In genomic region chr15:101804375-101804774, GRCh38 we compare ENCODE assay signal across 31 cellular contexts. TPM values are rescaled to one million over a fixed set of nuclear protein-coding genes. Genes with fewer than 3 reads are reported as not detected.
"Had no signal": no experiment of that assay in that cellular context is flagged by ENCODE, and none has a peak within 500 bp of the region (broad histone marks: within the 10 kb centered on the region; RNA-seq: fewer than 3 reads in every experiment).

No MANE protein-coding gene starts in this region.

- H3K27ac ChIP-seq: colonic mucosa, epithelial cell of prostate, esophagus squamous epithelium, gastrocnemius medialis, heart right ventricle, left lung, lower lobe of right lung had no signal

- H3K4me3 ChIP-seq: colonic mucosa, esophagus squamous epithelium, gastrocnemius medialis, heart right ventricle, left lung, lower lobe of right lung, mucosa of descending colon had no signal

- H3K36me3 ChIP-seq: colonic mucosa, esophagus squamous epithelium, gastrocnemius medialis, heart right ventricle, left lung, lower lobe of right lung had no signal

- ATAC-seq: effector memory CD8-positive, alpha-beta T cell; esophagus mucosa; gastrocnemius medialis; heart right ventricle; left cardiac atrium; left lung; left ventricle myocardium superior; lower lobe of right lung; mucosa of descending colon had no signal

- H3K9me3 ChIP-seq: colonic mucosa, esophagus squamous epithelium, gastrocnemius medialis, lower lobe of right lung, mucosa of descending colon had no signal

- H3K4me1 ChIP-seq: colonic mucosa, esophagus squamous epithelium, gastrocnemius medialis, heart right ventricle, left lung, lower lobe of right lung had no signal

- H3K27me3 ChIP-seq: colonic mucosa, gastrocnemius medialis had no signal

- DNase-seq: colonic mucosa; cortex of kidney; effector CD8-positive, alpha-beta T cell; effector memory CD8-positive, alpha-beta T cell; endodermal cell; erythroblast; esophagus squamous epithelium; foreskin fibroblast; foreskin melanocyte; gastrocnemius medialis; glutamatergic neuron; head of caudate nucleus; heart right ventricle; hippocampal formation; left cardiac atrium; left lung; left ventricle myocardium superior; lower lobe of right lung; mucosa of descending colon; naive B cell had no signal

RNA-seq across cellular contexts. Expression of gene OR4F6, which starts 1.1 kb away (rescaled TPM):
- total RNA-seq: colonic mucosa, dermis microvascular lymphatic vessel endothelial cell, endodermal cell, esophagus mucosa, esophagus squamous epithelium, gastrocnemius medialis, glomerular endothelial cell, heart right ventricle, kidney epithelial cell, left cardiac atrium, left lung, left ventricle myocardium superior, lower leg skin, lower lobe of right lung, lung microvascular endothelial cell, mesenteric fat pad, mesothelial cell of epicardium, mucosa of descending colon, myocyte had no signal
- polyA plus RNA-seq: heart right ventricle, keratinocyte had no signal

RNA-seq across cellular contexts. Expression of gene OR4F15, which starts 7.6 kb away (rescaled TPM):
- total RNA-seq: colonic mucosa, dermis microvascular lymphatic vessel endothelial cell, endodermal cell, esophagus mucosa, gastrocnemius medialis, glomerular endothelial cell, heart right ventricle, left cardiac atrium, left lung, left ventricle myocardium superior, lower leg skin, lower lobe of right lung, lung microvascular endothelial cell, mesenteric fat pad, mesothelial cell of epicardium, mucosa of descending colon, myocyte had no signal
- polyA plus RNA-seq: heart right ventricle, keratinocyte had no signal
